Comparison of ENCODE assay signal across 10 cellular contexts in genomic region chr11:3786781-3787428, GRCh38. TPM values are rescaled to one million over a fixed set of nuclear protein-coding genes. Genes with fewer than 3 reads are reported as not detected.
DNase-seq lines count a peak whose midpoint lies in the region; ATAC-seq and TF ChIP-seq lines count a peak whose summit lies in the region.
"Had no signal": no experiment of that assay in that cellular context is flagged by ENCODE, and none has a peak within 500 bp of the region (broad histone marks: within the 10 kb centered on the region; RNA-seq: fewer than 3 reads in every experiment).

No MANE protein-coding gene starts in this region.

- DNase-seq in COLO829 (ENCODE audit: low spot score) (peak; percentile 58), OCI-M1 (lab: John Stamatoyannopoulos, UW) (peak; percentile 60), dermis blood vessel endothelial cell (peak; percentile 23), nephron progenitor cell (no peak), NOMO-1 treated with dmso at 0.1 percent for 144 hours (lab: John Stamatoyannopoulos, UW; ENCODE audit: unreplicated experiment) (no peak)
- DNase-seq: GDM1, pancreas, SIG-M5 had no signal

- H3K36me3 Mint-ChIP-seq in nephron progenitor cell (ENCODE audit: low read depth): peaks cover 66% of the 10 kb centered on the region

- H3K4me3 Mint-ChIP-seq in nephron progenitor cell: no peak overlapping the region

- ATAC-seq in HG03175 (IDR thresholded peaks at IDR 0.05; ENCODE audit: unreplicated experiment): no peak
- ATAC-seq in HG03565 (IDR thresholded peaks at IDR 0.05; ENCODE audit: unreplicated experiment): no peak

- no peaks in the 10 kb centered on the region for H3K27me3 Mint-ChIP-seq in nephron progenitor cell (ENCODE audit: low read depth, poor library complexity)

- no peaks in the 10 kb centered on the region for H3K9me3 Mint-ChIP-seq in nephron progenitor cell

- H3K4me1 Mint-ChIP-seq in nephron progenitor cell: peaks cover 23% of the 10 kb centered on the region

- TF ChIP-seq CTCF in nephron progenitor cell (IDR thresholded peaks at IDR 0.05): no peak

- peak overlapping the region; percentile 80 for H3K27ac Mint-ChIP-seq in nephron progenitor cell

RNA-seq across cellular contexts. Expression of gene NUP98, which starts 10.4 kb away (rescaled TPM):
- total RNA-seq in dermis blood vessel endothelial cell: 110 and 151 TPM in 2 replicates

RNA-seq across cellular contexts. Expression of gene PGAP2, which starts 21.5 kb away (rescaled TPM):
- 7.3 and 10.2 TPM in 2 replicates for total RNA-seq in dermis blood vessel endothelial cell

RNA-seq across cellular contexts. Expression of gene RHOG, which starts 53.9 kb away (rescaled TPM):
- total RNA-seq in dermis blood vessel endothelial cell: 19.2 and 25.5 TPM in 2 replicates

Comparison
In these comparisons a context has a peak if more than half of its experiments do, and no peak if none do; other contexts are left out.
1. DNase-seq: peak in COLO829 (single experiment), OCI-M1 (single experiment) and dermis blood vessel endothelial cell (single experiment); none in nephron progenitor cell (single experiment) and NOMO-1 treated with dmso at 0.1 percent for 144 hours (single experiment).